Comparison of ENCODE assay signal across 5 cellular contexts in genomic region chr10:80036921-80037500, GRCh38. TPM values are rescaled to one million over a fixed set of nuclear protein-coding genes. Genes with fewer than 3 reads are reported as not detected.
DNase-seq lines count a peak whose midpoint lies in the region.
"Not testable (repeated sequence)": the region's sequence is repeated elsewhere in the genome, so short reads cannot be mapped to it uniquely, and the experiment has no call there.

No MANE protein-coding gene starts in this region.

- H3K4me3 ChIP-seq in trophoblast cell (ENCODE audit: low read depth, low read length): not testable (repeated sequence)

- not testable (repeated sequence) for H3K27me3 ChIP-seq in trophoblast cell (ENCODE audit: insufficient read depth, low read length)

- not testable (repeated sequence) for H3K4ac ChIP-seq in trophoblast cell (ENCODE audit: low read depth, low read length)

- not testable (repeated sequence) for H3K36me3 ChIP-seq in trophoblast cell (ENCODE audit: control insufficient read depth in 1 of 2, insufficient read depth in 2 of 2, low read length in 2 of 2)

- not testable (repeated sequence) for H3K4me1 ChIP-seq in trophoblast cell (ENCODE audit: control insufficient read depth in 1 of 2, insufficient read depth in 2 of 2, low read length in 2 of 2)

- H2BK12ac ChIP-seq in trophoblast cell (ENCODE audit: low read length): not testable (repeated sequence)

- in situ Hi-C loops in SK-MEL-5 (cut with HindIII; ENCODE audit: low pct_unique_long_range_greater_than_20kb, low sequenced_read_pairs): not testable (repeated sequence)

- H3K27ac ChIP-seq in trophoblast cell (ENCODE audit: low read depth, low read length): not testable (repeated sequence)

- not testable (repeated sequence) for H2BK5ac ChIP-seq in trophoblast cell (ENCODE audit: low read depth, low read length, poor library complexity)

- H4K12ac ChIP-seq in trophoblast cell (ENCODE audit: low read depth, low read length): not testable (repeated sequence)

- H2BK120ac ChIP-seq in trophoblast cell (ENCODE audit: insufficient read depth, low read length, poor library complexity): not testable (repeated sequence)

- not testable (repeated sequence) for H3K79me1 ChIP-seq in trophoblast cell (ENCODE audit: low read length)

- H4K91ac ChIP-seq in trophoblast cell (ENCODE audit: low read depth, low read length): not testable (repeated sequence)

- H3K14ac ChIP-seq in trophoblast cell (ENCODE audit: low read length): not testable (repeated sequence)

- not testable (repeated sequence) for H2AK5ac ChIP-seq in trophoblast cell (ENCODE audit: low read length)

- H4K8ac ChIP-seq in trophoblast cell (ENCODE audit: low read depth, low read length): not testable (repeated sequence)

- H3K23ac ChIP-seq in trophoblast cell (ENCODE audit: low read length): not testable (repeated sequence)

- H2AFZ ChIP-seq in trophoblast cell (ENCODE audit: insufficient read depth, low read length, poor library complexity): not testable (repeated sequence)

- DNase-seq in COLO829 (ENCODE audit: low spot score) (peak; percentile 71), M059J (ENCODE audit: low read depth) (peak; percentile 8), SK-MEL-5 (ENCODE audit: low read depth, low spot score) (peak; percentile 61), foreskin melanocyte (peak; percentile 32), trophoblast cell (peak; percentile 64 to 77)

- H3K4me2 ChIP-seq in trophoblast cell (ENCODE audit: low read length): not testable (repeated sequence)

- H3K9ac ChIP-seq in trophoblast cell (ENCODE audit: low read length): not testable (repeated sequence)

- not testable (repeated sequence) for H3K79me2 ChIP-seq in trophoblast cell (ENCODE audit: control insufficient read depth, insufficient read depth, low read length, poor library complexity)

- H3K9me3 ChIP-seq in trophoblast cell (ENCODE audit: insufficient read depth, low read depth, low read length): not testable (repeated sequence)

- not testable (repeated sequence) for H3K18ac ChIP-seq in trophoblast cell (ENCODE audit: low read length)

- WGBS in trophoblast cell (ENCODE audit: extremely low coverage, insufficient coverage, insufficient read length): no CpG with 5 or more reads among the region's 5 CpGs

RNA-seq across cellular contexts. Expression of gene TMEM254, which starts 41.5 kb away (rescaled TPM):
- 16.9 and 20.6 TPM in 2 replicates for total RNA-seq in M059J (2014; rRNA removed; shearing (Covaris generic))
- total RNA-seq in SK-MEL-5 (2014; rRNA removed; shearing (Covaris generic)): 23.9 and 25.3 TPM in 2 replicates
- polyA plus RNA-seq in SK-MEL-5 (2015; cell fraction: cytosol; rRNA removed): 25.5 and 38.1 TPM in 2 replicates
- 18.2 and 22.8 TPM in 2 replicates for polyA plus RNA-seq in SK-MEL-5 (2015; cell fraction: nucleus; rRNA removed)
- 19.2 and 20.4 TPM in 2 replicates for polyA plus RNA-seq in trophoblast cell (2013)

Comparison
In these comparisons a context has a peak if more than half of its experiments do, and no peak if none do; other contexts are left out.
1. DNase-seq: peak in every context shown above with its lines; median percentile 71 in COLO829; 70 in trophoblast cell; 61 in SK-MEL-5; 32 in foreskin melanocyte; 8 in M059J.